Comparison of ENCODE assay signal across 29 cellular contexts in genomic region chr11:6625832-6626420, GRCh38.
"Had no signal": no experiment of that assay in that cellular context is flagged by ENCODE, and none has a peak within 500 bp of the region (broad histone marks: within the 10 kb centered on the region; RNA-seq: fewer than 3 reads in every experiment).

No MANE protein-coding gene starts in this region.

- H3K9me3 ChIP-seq: ascending aorta, breast epithelium, esophagus muscularis mucosa, gastrocnemius medialis had no signal

- H3K4me1 Mint-ChIP-seq: brain had no signal

- H3K4me3 Mint-ChIP-seq: activated CD4-positive, alpha-beta memory T cell treated with anti-CD3 and anti-CD28 coated beads for 36 hours; activated CD4-positive, alpha-beta T cell treated with anti-CD3 and anti-CD28 coated beads for 36 hours; activated CD4-positive, alpha-beta T cell treated with anti-CD3 and anti-CD28 coated beads, Interleukin-2, amount 10 ng/mL, durations not matched to agents 24 days and 14 days; activated CD8-positive, alpha-beta memory T cell treated with anti-CD3 and anti-CD28 coated beads, Interleukin-2, amount 10 ng/mL, durations not matched to agents 7 days and 5 days; activated CD8-positive, alpha-beta T cell treated with anti-CD3 and anti-CD28 coated beads, Interleukin-2, amount 10 ng/mL, durations not matched to agents 7 days and 5 days; activated naive CD8-positive, alpha-beta T cell treated with anti-CD3 and anti-CD28 coated beads, Interleukin-2, amount 10 ng/mL, durations not matched to agents 7 days and 5 days; activated T-helper 1 cell treated with anti-CD3 and anti-CD28 coated beads, Interleukin-12 subunit alpha, Interleukin-12 subunit beta, Interleukin-2, Interleukin-4 antibody, amounts not matched to agents 30 ng/mL and 10 ng/mL and 1 ng/mL, durations not matched to agents 14 hours and 24 hours and 36 hours; brain had no signal

- H3K27me3 Mint-ChIP-seq: activated CD4-positive, alpha-beta memory T cell treated with anti-CD3 and anti-CD28 coated beads for 36 hours; activated CD4-positive, alpha-beta T cell treated with anti-CD3 and anti-CD28 coated beads for 36 hours; activated CD4-positive, alpha-beta T cell treated with anti-CD3 and anti-CD28 coated beads, Interleukin-2, amount 10 ng/mL, durations not matched to agents 24 days and 14 days; activated CD8-positive, alpha-beta memory T cell treated with anti-CD3 and anti-CD28 coated beads, Interleukin-2, amount 10 ng/mL, durations not matched to agents 7 days and 5 days; activated naive CD8-positive, alpha-beta T cell treated with anti-CD3 and anti-CD28 coated beads, Interleukin-2, amount 10 ng/mL, durations not matched to agents 7 days and 5 days; brain; effector memory CD8-positive, alpha-beta T cell had no signal

- ATAC-seq: activated CD4-positive, alpha-beta T cell treated with anti-CD3 and anti-CD28 coated beads for 36 hours; activated CD8-positive, alpha-beta memory T cell treated with anti-CD3 and anti-CD28 coated beads, Interleukin-2, amount 10 ng/mL, durations not matched to agents 7 days and 5 days; activated CD8-positive, alpha-beta T cell treated with anti-CD3 and anti-CD28 coated beads, Interleukin-2, amount 10 ng/mL, durations not matched to agents 7 days and 5 days; activated naive CD4-positive, alpha-beta T cell treated with anti-CD3 and anti-CD28 coated beads, Interleukin-2, amount 50 U/mL, for 72 hours; effector memory CD8-positive, alpha-beta T cell; foreskin keratinocyte; gastrocnemius medialis had no signal

- H3K36me3 Mint-ChIP-seq: activated CD4-positive, alpha-beta memory T cell treated with anti-CD3 and anti-CD28 coated beads for 36 hours; activated CD8-positive, alpha-beta memory T cell treated with anti-CD3 and anti-CD28 coated beads, Interleukin-2, amount 10 ng/mL, durations not matched to agents 7 days and 5 days; activated naive CD4-positive, alpha-beta T cell treated with anti-CD3 and anti-CD28 coated beads, Interleukin-2, amount 50 U/mL, for 72 hours; activated naive CD8-positive, alpha-beta T cell treated with anti-CD3 and anti-CD28 coated beads, Interleukin-2, amount 10 ng/mL, durations not matched to agents 7 days and 5 days had no signal

- H3K27ac ChIP-seq: ascending aorta, breast epithelium, cardiac muscle cell, esophagus muscularis mucosa, foreskin keratinocyte, gastrocnemius medialis had no signal

- H3K4me1 ChIP-seq: ascending aorta, breast epithelium, foreskin keratinocyte, gastrocnemius medialis had no signal

- DNase-seq: activated CD4-positive, alpha-beta memory T cell treated with anti-CD3 and anti-CD28 coated beads for 36 hours; activated CD4-positive, alpha-beta T cell treated with anti-CD3 and anti-CD28 coated beads for 36 hours; activated CD4-positive, alpha-beta T cell treated with anti-CD3 and anti-CD28 coated beads, Interleukin-2, amount 10 ng/mL, durations not matched to agents 24 days and 14 days; activated CD4-positive, CD25-positive, alpha-beta regulatory T cell; activated CD4-positive, CD25-positive, alpha-beta regulatory T cell treated with anti-CD3 and anti-CD28 coated beads, Interleukin-2, amount 50 U/mL, for 72 hours; activated CD8-positive, alpha-beta memory T cell treated with anti-CD3 and anti-CD28 coated beads, Interleukin-2, amount 10 ng/mL, durations not matched to agents 7 days and 5 days; activated CD8-positive, alpha-beta memory T cell treated with anti-CD3 and anti-CD28 coated beads, Interleukin-2, amount 50 U/mL, for 4 hours; activated CD8-positive, alpha-beta T cell treated with anti-CD3 and anti-CD28 coated beads, Interleukin-2, amount 10 ng/mL, durations not matched to agents 7 days and 5 days; activated gamma-delta T cell treated with Interleukin-2 at 50 U/mL for 16 hours; activated naive CD4-positive, alpha-beta T cell treated with Interleukin-2 at 50 U/mL for 16 hours; activated naive CD8-positive, alpha-beta T cell treated with anti-CD3 and anti-CD28 coated beads, Interleukin-2, amount 10 ng/mL, durations not matched to agents 7 days and 5 days; activated T-cell treated with anti-CD3 and anti-CD28 coated beads, Interleukin-2, amount 50 U/mL, for 48 hours; cortex of kidney; dermis blood vessel endothelial cell; effector CD4-positive, alpha-beta T cell; effector memory CD8-positive, alpha-beta T cell; erythroblast; foreskin keratinocyte; gastrocnemius medialis; glutamatergic neuron; T-helper 2 cell had no signal

- H3K27me3 ChIP-seq: ascending aorta, breast epithelium, esophagus muscularis mucosa, gastrocnemius medialis had no signal

- H3K27ac Mint-ChIP-seq: activated CD4-positive, alpha-beta memory T cell treated with anti-CD3 and anti-CD28 coated beads for 36 hours; activated CD4-positive, alpha-beta T cell treated with anti-CD3 and anti-CD28 coated beads for 36 hours; activated CD4-positive, alpha-beta T cell treated with anti-CD3 and anti-CD28 coated beads, Interleukin-2, amount 10 ng/mL, durations not matched to agents 24 days and 14 days; activated CD8-positive, alpha-beta memory T cell treated with anti-CD3 and anti-CD28 coated beads, Interleukin-2, amount 10 ng/mL, durations not matched to agents 7 days and 5 days; activated T-helper 1 cell treated with anti-CD3 and anti-CD28 coated beads, Interleukin-12 subunit alpha, Interleukin-12 subunit beta, Interleukin-2, Interleukin-4 antibody, amounts not matched to agents 30 ng/mL and 10 ng/mL and 1 ng/mL, durations not matched to agents 14 hours and 24 hours and 36 hours; activated T-helper 2 cell treated with anti-CD3 and anti-CD28 coated beads, Interferon-gamma antibody, Interleukin-2, Interleukin-4, amounts not matched to agents 10 μg/mL and 5 μg/mL and 100 μg/mL, durations not matched to agents 14 hours and 24 hours and 36 hours; brain; effector memory CD8-positive, alpha-beta T cell had no signal

- H3K36me3 ChIP-seq: breast epithelium, gastrocnemius medialis had no signal

- H3K4me3 ChIP-seq: ascending aorta, breast epithelium, cardiac muscle cell, esophagus muscularis mucosa, gastrocnemius medialis had no signal

- H3K9me3 Mint-ChIP-seq: activated CD4-positive, alpha-beta memory T cell treated with anti-CD3 and anti-CD28 coated beads for 36 hours; activated CD4-positive, alpha-beta T cell treated with anti-CD3 and anti-CD28 coated beads, Interleukin-2, amount 10 ng/mL, durations not matched to agents 24 days and 14 days; activated naive CD4-positive, alpha-beta T cell treated with anti-CD3 and anti-CD28 coated beads, Interleukin-2, amount 50 U/mL, for 72 hours; activated naive CD8-positive, alpha-beta T cell treated with anti-CD3 and anti-CD28 coated beads, Interleukin-2, amount 10 ng/mL, durations not matched to agents 7 days and 5 days; activated T-helper 1 cell treated with anti-CD3 and anti-CD28 coated beads, Interleukin-12 subunit alpha, Interleukin-12 subunit beta, Interleukin-2, Interleukin-4 antibody, amounts not matched to agents 30 ng/mL and 10 ng/mL and 1 ng/mL, durations not matched to agents 14 hours and 24 hours and 36 hours; activated T-helper 2 cell treated with anti-CD3 and anti-CD28 coated beads, Interferon-gamma antibody, Interleukin-2, Interleukin-4, amounts not matched to agents 10 μg/mL and 5 μg/mL and 100 μg/mL, durations not matched to agents 14 hours and 24 hours and 36 hours; brain; effector memory CD8-positive, alpha-beta T cell had no signal
